Comparison of ENCODE assay signal across 10 cellular contexts in genomic region chrX:46965125-46965758, GRCh38. TPM values are rescaled to one million over a fixed set of nuclear protein-coding genes. Genes with fewer than 3 reads are reported as not detected.
DNase-seq lines count a peak whose midpoint lies in the region; TF ChIP-seq lines count a peak whose summit lies in the region.
"Had no signal": no experiment of that assay in that cellular context is flagged by ENCODE, and none has a peak within 500 bp of the region (broad histone marks: within the 10 kb centered on the region; RNA-seq: fewer than 3 reads in every experiment).

No MANE protein-coding gene starts in this region.

- no peak overlapping the region for H2AFZ ChIP-seq in SK-N-SH (ENCODE audit: low read depth)

- peaks cover 11% of the 10 kb centered on the region for H3F3A ChIP-seq in SK-N-SH (replicated peaks; ENCODE audit: insufficient read depth)

- H3K27me3 Mint-ChIP-seq in osteocyte (ENCODE audit: unreplicated experiment) = no peaks in the 10 kb centered on the region

- H3K36me3 ChIP-seq in SK-N-SH (replicated peaks in 1 of 2; ENCODE audit: control insufficient read depth in 1 of 2, insufficient read depth in 2 of 2, low read length in 1 of 2) (no peaks in the 10 kb centered on the region), sigmoid colon (no peaks in the 10 kb centered on the region)

- peak overlapping the region; percentile 72 for H3K27ac Mint-ChIP-seq in osteocyte (ENCODE audit: unreplicated experiment)

- H3K4me3 ChIP-seq in SK-N-SH (ENCODE audit: low read depth in 2 of 2, low read length in 1 of 2) (no peak overlapping the region), sigmoid colon (no peak overlapping the region)

- POLR2A ChIA-PET in SK-N-SH (lab: Yijun Ruan, JAX) = no interaction called here
- POLR2A ChIA-PET in GM10248 (lab: Yijun Ruan, JAX) = interaction anchor here (0.5 kb wide), 1 partner anchor 9 kb away, joined by 3 read pairs; no protein-coding TSS in a partner anchor

- H3K9me2 ChIP-seq in SK-N-SH = no peaks in the 10 kb centered on the region

- no peak overlapping the region for H3K9ac ChIP-seq in SK-N-SH

- H3K36me3 Mint-ChIP-seq in osteocyte (ENCODE audit: unreplicated experiment) = no peaks in the 10 kb centered on the region

- TF ChIP-seq EP300 in SK-N-SH (IDR thresholded peaks at IDR 0.05; ENCODE audit: borderline replicate concordance in 1 of 2, low read depth in 1 of 2, low read length in 1 of 2) = no peak
- no peak for TF ChIP-seq EP300 in sigmoid colon (IDR thresholded peaks at IDR 0.05)

- no peak for TF ChIP-seq POLR2A in sigmoid colon (IDR thresholded peaks at IDR 0.05)

- H3K4me1 ChIP-seq in SK-N-SH (ENCODE audit: control insufficient read depth in 1 of 2, insufficient read depth in 2 of 2, low read depth in 1 of 2, low read length in 1 of 2) (peaks cover 0 to 6% of the 10 kb centered on the region in 2 experiments; a peak in 3 of 4 replicates), sigmoid colon (peaks cover 0 to 4% (median 0%) of the 10 kb centered on the region in 4 donors)
- H3K4me1 ChIP-seq: Caco-2 had no signal

- H3K9me3 ChIP-seq in SK-N-SH (no peaks in the 10 kb centered on the region), sigmoid colon (no peaks in the 10 kb centered on the region)
- H3K9me3 ChIP-seq: Caco-2 had no signal

- H3K27ac ChIP-seq in SK-N-SH (ENCODE audit: low read depth in 2 of 2, low read length in 1 of 2) (peak overlapping the region; percentile 20 to 67; a peak in 3 of 4 replicates), sigmoid colon (peak overlapping the region in 2 of 4 donors; percentile 49 to 59)

- TF ChIP-seq CTCF in SK-N-SH (IDR thresholded peaks at IDR 0.05) = no peak
- no peak for TF ChIP-seq CTCF in osteocyte (IDR thresholded peaks at IDR 0.05)
- no peak for TF ChIP-seq CTCF in sigmoid colon (IDR thresholded peaks at IDR 0.05)
- no peak for TF ChIP-seq CTCF in GM10248 (IDR thresholded peaks at IDR 0.05; ENCODE audit: control extremely low read depth, extremely low read depth, low read depth, missing control alignments)

- intact Hi-C loops in sigmoid colon (cut with DNase I) = no loop called here

- peaks cover 8% of the 10 kb centered on the region for H3K9me3 Mint-ChIP-seq in osteocyte (ENCODE audit: unreplicated experiment)

- TF ChIP-seq RAD21 in SK-N-SH (IDR thresholded peaks at IDR 0.05; ENCODE audit: low read length) = no peak

- CTCF ChIA-PET in SK-N-SH (lab: Yijun Ruan, JAX) = interaction anchor here (1.5 kb wide), 1 partner anchor 12 kb away, joined by 6 read pairs; no protein-coding TSS in a partner anchor
- CTCF ChIA-PET in GM10248 (lab: Yijun Ruan, JAX) = no interaction called here

- WGBS in SK-N-SH (ENCODE audit: low lambda C conversion rate) = 9% methylated on average over 1 of the region's 1 CpG
- 92 to 93% methylated on average over 1 of the region's 1 CpG for WGBS in sigmoid colon, 2 donors

- H3K79me2 ChIP-seq in SK-N-SH (ENCODE audit: insufficient read depth) = peaks cover 28% of the 10 kb centered on the region; the same call in 1 of the 2 replicates

- H3K4me2 ChIP-seq in SK-N-SH = no peak overlapping the region

- no peak overlapping the region for H3K4me3 Mint-ChIP-seq in osteocyte (ENCODE audit: unreplicated experiment)

- no peaks in the 10 kb centered on the region; the same call in 1 of the 2 replicates for H3K27me3 ChIP-seq in SK-N-SH (ENCODE audit: insufficient read depth)
- H3K27me3 ChIP-seq in sigmoid colon = no peaks in the 10 kb centered on the region

- peak; percentile 32 for DNase-seq in GM03348 (ENCODE audit: low spot score)
- DNase-seq in SK-N-SH = no peak
- peak; percentile 52 for DNase-seq in fibroblast of peridontal ligament (ENCODE audit: extremely low read depth)
- no peak for DNase-seq in osteocyte (ENCODE audit: extremely low spot score, unreplicated experiment)
- DNase-seq in ecto neural progenitor cell (ENCODE audit: low spot score) = no peak
- no peak for DNase-seq in sigmoid colon
- no peak for DNase-seq in GM10248 (ENCODE audit: extremely low spot score)
- DNase-seq in amygdala (lab: John Stamatoyannopoulos, UW) = no peak
- DNase-seq: Caco-2, foreskin melanocyte had no signal

- peaks cover 13% of the 10 kb centered on the region for H3K4me1 Mint-ChIP-seq in osteocyte (ENCODE audit: unreplicated experiment)

- H4K20me1 ChIP-seq in SK-N-SH (ENCODE audit: insufficient read depth) = no peaks in the 10 kb centered on the region

TF ChIP-seq in SK-N-SH, 30 proteins besides CTCF, POLR2A, EP300 and RAD21:
- TF ChIP-seq FOSL2 (IDR thresholded peaks at IDR 0.05; ENCODE audit: borderline replicate concordance, low read depth) = peak; percentile 52
- no peak for TF ChIP-seq USF1 (IDR thresholded peaks at IDR 0.05; ENCODE audit: borderline replicate concordance, low read depth)
- peak; percentile 37; the same call in 1 of the 2 replicates for TF ChIP-seq JUND (IDR thresholded peaks at IDR 0.05)

RNA-seq across cellular contexts. Expression of gene JADE3, which starts 53.0 kb away (rescaled TPM):
- polyA plus RNA-seq in SK-N-SH (2012; rRNA removed) (3.0 and 4.3 TPM in 2 replicates), sigmoid colon (1 to 10 TPM in 2 of 3 donors, under 1 TPM in 1; 0.60 to 4.0 (median 2.3) TPM)
- 3.7 and 4.1 TPM in 2 replicates for polyA plus RNA-seq in SK-N-SH (2012; cell fraction: cytosol; rRNA removed)
- polyA plus RNA-seq in SK-N-SH (2012; cell fraction: nucleus; rRNA removed) = 2.9 and 4.6 TPM in 2 replicates
- total RNA-seq in osteocyte (11.2 and 14.0 TPM in 2 replicates), sigmoid colon (1 to 10 TPM; 5.3 to 7.8 (median 7.0) TPM)

Comparison
In these comparisons a context has a peak if more than half of its experiments do, and no peak if none do; other contexts are left out.
1. DNase-seq: peak in GM03348 (single experiment) and fibroblast of peridontal ligament (single experiment); none in SK-N-SH (single experiment), osteocyte (single experiment), ecto neural progenitor cell (single experiment), sigmoid colon (single experiment), GM10248 (single experiment) and amygdala (0 of 56).